ENCODE assay signal across 16 cellular contexts in the genomic region with DNA sequence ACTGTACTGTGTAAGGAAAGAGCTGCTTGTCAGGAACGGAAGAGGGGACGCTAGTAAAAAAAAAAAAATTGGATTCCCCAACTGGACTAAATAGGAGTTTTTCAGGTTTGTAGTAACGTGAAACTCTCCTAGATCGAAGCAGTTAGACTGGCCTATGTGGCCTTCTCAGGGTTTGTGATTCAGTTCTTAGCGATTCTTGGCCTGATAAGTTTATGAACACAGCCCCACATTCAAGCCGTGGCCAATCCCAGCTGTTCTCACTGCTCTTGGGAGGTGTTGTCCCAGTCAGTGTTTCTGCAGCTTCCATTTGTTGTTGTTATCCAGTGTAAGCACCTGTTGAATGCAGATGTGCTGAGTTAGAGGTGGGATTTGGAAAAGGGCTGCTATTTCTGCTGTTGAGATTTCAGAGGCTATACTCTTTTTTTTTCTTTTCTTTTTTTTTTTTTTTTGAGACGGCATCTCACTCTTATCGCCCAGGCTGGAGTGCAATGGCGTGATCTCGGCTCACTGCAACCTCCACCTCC. TPM values are rescaled to one million over a fixed set of nuclear protein-coding genes. Genes with fewer than 3 reads are reported as not detected.
DNase-seq lines count a peak whose midpoint lies in the region; ATAC-seq and TF ChIP-seq lines count a peak whose summit lies in the region.
"Had no signal": no experiment of that assay in that cellular context is flagged by ENCODE, and none has a peak within 500 bp of the region (broad histone marks: within the 10 kb centered on the region; RNA-seq: fewer than 3 reads in every experiment).

No MANE protein-coding gene starts in this region.

- no peak for ATAC-seq in activated T-cell treated with anti-CD3 and anti-CD28 coated beads, Interleukin-2, amount 50 U/mL, for 72 hours (replicated peaks in 1 of 2)
- no peak for ATAC-seq in activated T-cell treated with anti-CD3 and anti-CD28 coated beads, Interleukin-2, amount 50 U/mL, for 4 hours
- no peak for ATAC-seq in IMR-90 (ENCODE audit: low read depth)
- no peak for ATAC-seq in activated naive CD8-positive, alpha-beta T cell treated with anti-CD3 and anti-CD28 coated beads, Interleukin-2, amount 50 U/mL, for 24 hours
- no peak for ATAC-seq in HG02970 (IDR thresholded peaks at IDR 0.05; ENCODE audit: low FRiP score, unreplicated experiment)
- ATAC-seq in esophagus mucosa: no peak

- TF ChIP-seq CTCF in IMR-90 (conservative IDR thresholded peaks at IDR 0.05; ENCODE audit: low read depth, low read length): no peak
- TF ChIP-seq CTCF in adrenal gland (IDR thresholded peaks at IDR 0.05): no peak
- TF ChIP-seq CTCF in nephron progenitor cell (IDR thresholded peaks at IDR 0.05): no peak

- peaks cover 2% of the 10 kb centered on the region for H3K4me1 Mint-ChIP-seq in activated T-cell treated with anti-CD3 and anti-CD28 coated beads, Interleukin-2, amount 50 U/mL, for 72 hours (ENCODE audit: low read depth)
- H3K4me1 Mint-ChIP-seq in activated T-cell treated with anti-CD3 and anti-CD28 coated beads, Interleukin-2, amount 50 U/mL, for 4 hours (ENCODE audit: low read depth): no peaks in the 10 kb centered on the region
- peaks cover 11% of the 10 kb centered on the region for H3K4me1 Mint-ChIP-seq in nephron progenitor cell
- no peaks in the 10 kb centered on the region for H3K4me1 Mint-ChIP-seq in activated naive CD8-positive, alpha-beta T cell treated with anti-CD3 and anti-CD28 coated beads, Interleukin-2, amount 50 U/mL, for 24 hours
- H3K4me1 Mint-ChIP-seq: H9 had no signal

- H2BK120ac ChIP-seq in IMR-90 (ENCODE audit: low read depth, low read length): no peak overlapping the region

- dilution Hi-C loops in IMR-90 (cut with HindIII; ENCODE audit: low sequenced_read_pairs, unreplicated experiment): no loop called here

- no peak overlapping the region for H3K9ac ChIP-seq in IMR-90 (ENCODE audit: low read depth, low read length)
- H3K9ac ChIP-seq: BLaER1 had no signal

- no peak overlapping the region for H4K8ac ChIP-seq in IMR-90 (ENCODE audit: low read depth in 2 of 2, low read length in 2 of 2)

- H2BK15ac ChIP-seq in IMR-90 (ENCODE audit: low read depth, low read length): no peak overlapping the region

- no peak overlapping the region for H3K4ac ChIP-seq in IMR-90 (ENCODE audit: low read depth, low read length)

- TF ChIP-seq POLR2A in IMR-90 (IDR thresholded peaks at IDR 0.05; ENCODE audit: low read depth, low read length) (no peak), adrenal gland (IDR thresholded peaks at IDR 0.05) (peak in 1 of 2 donors; percentile 33)

- no peak overlapping the region for H2AK9ac ChIP-seq in IMR-90 (replicated peaks; ENCODE audit: low read depth, low read length, poor library complexity)

- H3K14ac ChIP-seq in IMR-90 (replicated peaks; ENCODE audit: low read depth, low read length): no peak overlapping the region

- H3K18ac ChIP-seq in IMR-90 (ENCODE audit: low read depth, low read length): no peak overlapping the region

- H4K91ac ChIP-seq in IMR-90 (ENCODE audit: insufficient read depth, low read depth, low read length): no peak overlapping the region

- in situ Hi-C loops in IMR-90 (cut with MboI; ENCODE audit: low sequenced_read_pairs): loop anchor here (5.0 to 25.0 kb wide), 4 partner anchors 87 to 807 kb away; partner anchors contain the start of gene RPL7L1

- no peak overlapping the region for H3K4me3 Mint-ChIP-seq in activated T-cell treated with anti-CD3 and anti-CD28 coated beads, Interleukin-2, amount 50 U/mL, for 72 hours
- no peak overlapping the region for H3K4me3 Mint-ChIP-seq in activated T-cell treated with anti-CD3 and anti-CD28 coated beads, Interleukin-2, amount 50 U/mL, for 4 hours
- no peak overlapping the region for H3K4me3 Mint-ChIP-seq in nephron progenitor cell
- H3K4me3 Mint-ChIP-seq in activated naive CD8-positive, alpha-beta T cell treated with anti-CD3 and anti-CD28 coated beads, Interleukin-2, amount 50 U/mL, for 24 hours: no peak overlapping the region
- H3K4me3 Mint-ChIP-seq: H9, HFFc6 had no signal

- H3K4me2 ChIP-seq in IMR-90 (ENCODE audit: low read depth, low read length): no peak overlapping the region
- H3K4me2 ChIP-seq: BLaER1 had no signal

- no peaks in the 10 kb centered on the region for H3K4me1 ChIP-seq in IMR-90 (ENCODE audit: control insufficient read depth, insufficient read depth, low read length)
- H3K4me1 ChIP-seq in adrenal gland (replicated peaks in 1 of 2): peaks cover 4 to 6% of the 10 kb centered on the region in 2 donors
- H3K4me1 ChIP-seq: BLaER1 had no signal

- H3K9me3 Mint-ChIP-seq in activated T-cell treated with anti-CD3 and anti-CD28 coated beads, Interleukin-2, amount 50 U/mL, for 72 hours: no peaks in the 10 kb centered on the region
- H3K9me3 Mint-ChIP-seq in activated T-cell treated with anti-CD3 and anti-CD28 coated beads, Interleukin-2, amount 50 U/mL, for 4 hours: no peaks in the 10 kb centered on the region
- H3K9me3 Mint-ChIP-seq in nephron progenitor cell: no peaks in the 10 kb centered on the region
- H3K9me3 Mint-ChIP-seq in activated naive CD8-positive, alpha-beta T cell treated with anti-CD3 and anti-CD28 coated beads, Interleukin-2, amount 50 U/mL, for 24 hours: no peaks in the 10 kb centered on the region
- H3K9me3 Mint-ChIP-seq: H9, HFFc6 had no signal

- no peaks in the 10 kb centered on the region for H4K20me1 ChIP-seq in IMR-90 (ENCODE audit: insufficient read depth, low read length)
- H4K20me1 ChIP-seq: BLaER1 had no signal

- TSS peak; percentile 47 for BruUV-seq in IMR-90 (replicated peaks; lab: Mats Ljungman, UMichigan)

- H3K27me3 ChIP-seq in IMR-90 (ENCODE audit: control insufficient read depth, insufficient read depth, low read length) (no peaks in the 10 kb centered on the region), adrenal gland (no peaks in the 10 kb centered on the region)
- H3K27me3 ChIP-seq: BLaER1 had no signal

- H2BK5ac ChIP-seq in IMR-90 (ENCODE audit: low read depth, low read length, poor library complexity, severe bottlenecking): no peak overlapping the region

- no peak overlapping the region for H2BK20ac ChIP-seq in IMR-90 (ENCODE audit: low read depth, low read length)

- H2AFZ ChIP-seq in IMR-90 (replicated peaks; ENCODE audit: low read length, poor library complexity): no peak overlapping the region

- intact Hi-C loops in IMR-90 (cut with micrococcal nuclease) (loop anchor here (10.0 kb wide), 1 partner anchor 815 kb away; a partner anchor contains a TSS), adrenal gland (cut with DNase I) (loop anchor here (5.0 to 10.0 kb wide), 3 partner anchors 87 to 465 kb away; partner anchors contain the start of gene MRPS10 (in 1 of the 2))

- CTCF ChIA-PET in IMR-90 (lab: Yijun Ruan, JAX): no interaction called here

- H3K9me1 ChIP-seq in IMR-90 (ENCODE audit: insufficient read depth, low read length): no peaks in the 10 kb centered on the region; the same call in 1 of the 2 replicates

- H3K9me3 ChIP-seq in IMR-90 (ENCODE audit: control insufficient read depth, insufficient read depth, low read length) (no peaks in the 10 kb centered on the region), adrenal gland (replicated peaks in 1 of 3) (no peaks in the 10 kb centered on the region)
- H3K9me3 ChIP-seq: BLaER1 had no signal

- no peak overlapping the region for H3K23ac ChIP-seq in IMR-90 (ENCODE audit: low read depth, low read length)

- no peak overlapping the region for H3K27ac ChIP-seq in IMR-90 (ENCODE audit: insufficient read depth, low read length)
- H3K27ac ChIP-seq in adrenal gland: peak overlapping the region in 3 of 5 donors; percentile 28 to 61 (median 31)
- H3K27ac ChIP-seq: 22Rv1, BLaER1 had no signal

- H3K36me3 ChIP-seq in IMR-90 (ENCODE audit: control insufficient read depth, insufficient read depth, low read length) (peaks cover 29% of the 10 kb centered on the region), adrenal gland (replicated peaks in 1 of 2) (peaks cover 0 to 26% of the 10 kb centered on the region in 2 donors)

- POLR2A ChIA-PET in IMR-90 (lab: Charles Lee; ENCODE audit: unreplicated experiment): no interaction called here

- H3K79me1 ChIP-seq in IMR-90 (ENCODE audit: low read depth in 1 of 2, low read length in 2 of 2): no peaks in the 10 kb centered on the region

- WGBS in IMR-90 (ENCODE audit: extremely low coverage in 2 of 2, insufficient read length in 1 of 2), 2 experiments: 80% methylated on average over 3 of the region's 10 CpGs; no CpG with 5 or more reads in 1 of the 2 experiments
- WGBS in adrenal gland, 4 donors: 54 to 72% (median 58%) methylated on average over 10 of the region's 10 CpGs

- no peaks in the 10 kb centered on the region for H3K27me3 Mint-ChIP-seq in activated T-cell treated with anti-CD3 and anti-CD28 coated beads, Interleukin-2, amount 50 U/mL, for 72 hours (ENCODE audit: low read depth)
- no peaks in the 10 kb centered on the region for H3K27me3 Mint-ChIP-seq in activated T-cell treated with anti-CD3 and anti-CD28 coated beads, Interleukin-2, amount 50 U/mL, for 4 hours (ENCODE audit: low read depth)
- no peaks in the 10 kb centered on the region for H3K27me3 Mint-ChIP-seq in nephron progenitor cell (ENCODE audit: low read depth, poor library complexity)
- no peaks in the 10 kb centered on the region for H3K27me3 Mint-ChIP-seq in activated naive CD8-positive, alpha-beta T cell treated with anti-CD3 and anti-CD28 coated beads, Interleukin-2, amount 50 U/mL, for 24 hours

- TF ChIP-seq RAD21 in IMR-90 (IDR thresholded peaks at IDR 0.05; ENCODE audit: low read length): no peak

- H3K27ac Mint-ChIP-seq in activated T-cell treated with anti-CD3 and anti-CD28 coated beads, Interleukin-2, amount 50 U/mL, for 72 hours: peak overlapping the region; percentile 38
- peak overlapping the region; percentile 51 for H3K27ac Mint-ChIP-seq in nephron progenitor cell
- H3K27ac Mint-ChIP-seq in activated naive CD8-positive, alpha-beta T cell treated with anti-CD3 and anti-CD28 coated beads, Interleukin-2, amount 50 U/mL, for 24 hours: no peak overlapping the region
- H3K27ac Mint-ChIP-seq: H9, HFFc6 had no signal

- DNase-seq in activated T-cell treated with anti-CD3 and anti-CD28 coated beads, Interleukin-2, amount 50 U/mL, for 72 hours: no peak
- no peak for DNase-seq in activated T-cell treated with anti-CD3 and anti-CD28 coated beads, Interleukin-2, amount 50 U/mL, for 4 hours
- no peak for DNase-seq in IMR-90
- DNase-seq in adrenal gland: peak in 6 of 7 donors; percentile 60 to 75 (median 66)
- no peak for DNase-seq in nephron progenitor cell
- DNase-seq in activated naive CD8-positive, alpha-beta T cell treated with anti-CD3 and anti-CD28 coated beads, Interleukin-2, amount 50 U/mL, for 24 hours: no peak
- DNase-seq: AML-193, DMS53, GF-D8, GOT3, H9, HFFc6 had no signal

- no peak overlapping the region for H4K5ac ChIP-seq in IMR-90 (ENCODE audit: low read depth, low read length)

- H2AK5ac ChIP-seq in IMR-90 (ENCODE audit: low read depth, low read length): no peak overlapping the region

- no peak overlapping the region for H3K56ac ChIP-seq in IMR-90 (ENCODE audit: extremely low read depth, insufficient read depth, low read length)

- H3K4me3 ChIP-seq in IMR-90 (ENCODE audit: insufficient read depth, low read depth, low read length) (no peak overlapping the region), adrenal gland (no peak overlapping the region)
- H3K4me3 ChIP-seq: BLaER1 had no signal

- H3K36me3 Mint-ChIP-seq in activated T-cell treated with anti-CD3 and anti-CD28 coated beads, Interleukin-2, amount 50 U/mL, for 72 hours (ENCODE audit: insufficient read depth in 2 of 2): peaks cover 4 to 9% of the 10 kb centered on the region in 2 donors
- H3K36me3 Mint-ChIP-seq in activated T-cell treated with anti-CD3 and anti-CD28 coated beads, Interleukin-2, amount 50 U/mL, for 4 hours (ENCODE audit: insufficient read depth): peaks cover 19% of the 10 kb centered on the region
- H3K36me3 Mint-ChIP-seq in nephron progenitor cell (ENCODE audit: low read depth): peaks cover 58% of the 10 kb centered on the region
- H3K36me3 Mint-ChIP-seq in activated naive CD8-positive, alpha-beta T cell treated with anti-CD3 and anti-CD28 coated beads, Interleukin-2, amount 50 U/mL, for 24 hours (ENCODE audit: low read depth): peaks cover 12% of the 10 kb centered on the region

RNA-seq across cellular contexts. Expression of gene TAF8, which starts 29.7 kb away (rescaled TPM):
- 10 to 100 TPM; 62.6 to 70.4 TPM for total RNA-seq in activated T-cell treated with anti-CD3 and anti-CD28 coated beads, Interleukin-2, amount 50 U/mL, for 72 hours
- 10 to 100 TPM; 35.7 to 39.9 (median 38.2) TPM for total RNA-seq in activated T-cell treated with anti-CD3 and anti-CD28 coated beads, Interleukin-2, amount 50 U/mL, for 4 hours
- total RNA-seq in IMR-90 (2012; rRNA removed) (19.7 and 22.8 TPM in 2 replicates), adrenal gland (10 to 100 TPM; 16.4 to 83.7 (median 30.5) TPM), esophagus mucosa (13.8 TPM)
- polyA plus RNA-seq in IMR-90 (2012; rRNA removed) (14.3 and 21.0 TPM in 2 replicates), adrenal gland (10 to 100 TPM; 10.1 to 12.7 (median 12.5) TPM)
- 10.0 and 13.9 TPM in 2 replicates for polyA plus RNA-seq in IMR-90 (2012; cell fraction: cytosol; rRNA removed)
- 15.2 and 21.3 TPM in 2 replicates for polyA plus RNA-seq in IMR-90 (2012; cell fraction: nucleus; rRNA removed; ENCODE audit: low replicate concordance)

Comparison
In these comparisons a context has a peak if more than half of its experiments do, and no peak if none do; other contexts are left out.
1. DNase-seq: peak in adrenal gland (6 of 7); none in activated T-cell treated with anti-CD3 and anti-CD28 coated beads, Interleukin-2, amount 50 U/mL, for 72 hours (0 of 2), activated T-cell treated with anti-CD3 and anti-CD28 coated beads, Interleukin-2, amount 50 U/mL, for 4 hours (single experiment), IMR-90 (single experiment), nephron progenitor cell (single experiment) and activated naive CD8-positive, alpha-beta T cell treated with anti-CD3 and anti-CD28 coated beads, Interleukin-2, amount 50 U/mL, for 24 hours (single experiment).